Comparison of ENCODE assay signal across 8 cellular contexts in genomic region chr9:136051568-136052432, GRCh38. TPM values are rescaled to one million over a fixed set of nuclear protein-coding genes. Genes with fewer than 3 reads are reported as not detected.
DNase-seq lines count a peak whose midpoint lies in the region; ATAC-seq and TF ChIP-seq lines count a peak whose summit lies in the region.

No MANE protein-coding gene starts in this region.

- H3K9ac ChIP-seq in mucosa of stomach (ENCODE audit: low read length) = peak overlapping the region; percentile 34

- H3K36me3 Mint-ChIP-seq in activated B cell treated with CpG ODN at 0.5 μM for 24 hours (ENCODE audit: low read depth) = no peaks in the 10 kb centered on the region

- intact Hi-C loops in activated B cell treated with CpG ODN at 0.5 μM for 24 hours (cut with micrococcal nuclease) = no loop called here
- intact Hi-C loops in thyroid gland (cut with DNase I) = no loop called here

- POLR2A ChIA-PET in activated B cell treated with CpG ODN at 0.5 μM for 24 hours (lab: Charles Lee) = interaction anchor here (0.6 kb wide), 1 partner anchor 11 kb away, joined by 5 read pairs; no protein-coding TSS in a partner anchor

- no peaks in the 10 kb centered on the region for H3K9me3 ChIP-seq in mucosa of stomach (ENCODE audit: control insufficient read depth, low read length)
- H3K9me3 ChIP-seq in thyroid gland = no peaks in the 10 kb centered on the region

- H3K27ac ChIP-seq in thyroid gland = peak overlapping the region in 2 of 3 donors; percentile 68

- H3K4me1 Mint-ChIP-seq in activated B cell treated with CpG ODN at 0.5 μM for 24 hours = peaks cover 24% of the 10 kb centered on the region

- H3K27ac Mint-ChIP-seq in activated B cell treated with CpG ODN at 0.5 μM for 24 hours = no peak overlapping the region

- peak overlapping the region; percentile 35 for H3K4me3 Mint-ChIP-seq in activated B cell treated with CpG ODN at 0.5 μM for 24 hours

- H3K27me3 ChIP-seq in mucosa of stomach (ENCODE audit: control insufficient read depth, insufficient read depth, low read length) (no peaks in the 10 kb centered on the region), thyroid gland (no peaks in the 10 kb centered on the region)

- peak overlapping the region; percentile 59 for H3K4me3 ChIP-seq in fibroblast of the aortic adventitia (ENCODE audit: low read depth, low read length)
- H3K4me3 ChIP-seq in mucosa of stomach (ENCODE audit: low read length) = peak overlapping the region; percentile 50
- H3K4me3 ChIP-seq in thyroid gland (replicated peaks in 1 of 3) = peak overlapping the region; percentile 13 to 59 (median 51)

- H3K36me3 ChIP-seq in mucosa of stomach (ENCODE audit: control insufficient read depth, insufficient read depth, low read length) (no peaks in the 10 kb centered on the region), thyroid gland (peaks cover 0 to 7% of the 10 kb centered on the region in 2 donors)

- TF ChIP-seq POLR2A in thyroid gland (IDR thresholded peaks at IDR 0.05) = no peak

- no peak for TF ChIP-seq CTCF in activated B cell treated with CpG ODN at 0.5 μM for 24 hours (IDR thresholded peaks at IDR 0.05)
- TF ChIP-seq CTCF in fibroblast of the aortic adventitia (IDR thresholded peaks at IDR 0.05; ENCODE audit: insufficient read depth, low read length) = no peak
- no peak for TF ChIP-seq CTCF in thyroid gland (IDR thresholded peaks at IDR 0.05)

- CTCF ChIA-PET in activated B cell treated with CpG ODN at 0.5 μM for 24 hours (lab: Charles Lee) = no interaction called here

- DNase-seq in SIG-M5 treated with dmso at 0.1 percent for 504 hours (lab: John Stamatoyannopoulos, UW; ENCODE audit: unreplicated experiment) = peak; percentile 50
- no peak for DNase-seq in SIG-M5 (lab: John Stamatoyannopoulos, UW)
- peak; percentile 54 for DNase-seq in NCI-H146 treated with DMSO at 0.1 percent for 48 hours (lab: John Stamatoyannopoulos, UW; ENCODE audit: unreplicated experiment)
- DNase-seq in activated B cell treated with CpG ODN at 0.5 μM for 24 hours = no peak
- DNase-seq in fibroblast of the aortic adventitia (ENCODE audit: low read depth) = peak; percentile 92
- peak; percentile 43 to 55 for DNase-seq in thyroid gland

- H3K9me3 Mint-ChIP-seq in activated B cell treated with CpG ODN at 0.5 μM for 24 hours = no peaks in the 10 kb centered on the region

- peaks cover 8% of the 10 kb centered on the region for H3K27me3 Mint-ChIP-seq in activated B cell treated with CpG ODN at 0.5 μM for 24 hours

- 1 to 2% methylated on average over 21 to 41 of the region's 66 CpGs for WGBS in thyroid gland, 2 donors

- no peak for ATAC-seq in activated B cell treated with CpG ODN at 0.5 μM for 24 hours (ENCODE audit: low read depth)
- ATAC-seq in HG03097 (IDR thresholded peaks at IDR 0.05; ENCODE audit: low FRiP score, unreplicated experiment) = no peak

- H3K4me1 ChIP-seq in mucosa of stomach (ENCODE audit: control insufficient read depth, insufficient read depth, low read length) (peaks cover 51% of the 10 kb centered on the region), thyroid gland (peaks cover 30 to 37% of the 10 kb centered on the region in 2 donors)

RNA-seq across cellular contexts. Expression of gene NACC2, which starts 43.3 kb away (rescaled TPM):
- 1.5 and 1.6 TPM in 2 replicates for total RNA-seq in activated B cell treated with CpG ODN at 0.5 μM for 24 hours
- 17.4 and 27.1 TPM in 2 replicates for total RNA-seq in fibroblast of the aortic adventitia (ENCODE audit: low replicate concordance)
- 10 to 100 TPM; 18.4 to 33.6 (median 22.4) TPM for total RNA-seq in thyroid gland

Comparison
In these comparisons a context has a peak if more than half of its experiments do, and no peak if none do; other contexts are left out.
1. DNase-seq: peak in SIG-M5 treated with dmso at 0.1 percent for 504 hours (single experiment), NCI-H146 treated with DMSO at 0.1 percent for 48 hours (single experiment), fibroblast of the aortic adventitia (single experiment) and thyroid gland (2 of 2); none in SIG-M5 (single experiment) and activated B cell treated with CpG ODN at 0.5 μM for 24 hours (single experiment).
2. Peak in every context shown above with its lines, with median percentiles within 50 percentile points of each other: H3K4me3 ChIP-seq.